ENCODE assay signal across 8 cellular contexts in genomic region chr22:50146440-50147228, GRCh38. TPM values are rescaled to one million over a fixed set of nuclear protein-coding genes. Genes with fewer than 3 reads are reported as not detected.
DNase-seq lines count a peak whose midpoint lies in the region; ATAC-seq and TF ChIP-seq lines count a peak whose summit lies in the region.

No MANE protein-coding gene starts in this region.

- POLR2A ChIA-PET in AG04449 (lab: Yijun Ruan, JAX) = no interaction called here
- POLR2A ChIA-PET in CD4-positive, alpha-beta memory T cell (lab: Charles Lee; ENCODE audit: partially characterized antibody) = no interaction called here

- CTCF ChIA-PET in AG04449 (lab: Yijun Ruan, JAX) = interaction anchor here (0.6 to 7.7 kb wide), 18 partner anchors 10 to 216 kb away, joined by 3 to 62 read pairs (median 5); partner anchors contain the start of gene PANX2
- CTCF ChIA-PET in CD4-positive, alpha-beta memory T cell (lab: Charles Lee; ENCODE audit: partially characterized antibody) = interaction anchor here (1.0 kb wide), 1 partner anchor 65 kb away, joined by 3 read pairs; no protein-coding TSS in a partner anchor

- H3K9me3 Mint-ChIP-seq in CD4-positive, alpha-beta memory T cell = no peaks in the 10 kb centered on the region

- peaks cover 0 to 4% (median under 1%) of the 10 kb centered on the region in 4 donors for H3K4me1 Mint-ChIP-seq in CD4-positive, alpha-beta memory T cell

- no peak overlapping the region for H3K4me3 ChIP-seq in AG04449 (ENCODE audit: low read depth, low read length)
- no peak overlapping the region for H3K4me3 ChIP-seq in retinal pigment epithelial cell (ENCODE audit: low read length)
- H3K4me3 ChIP-seq in CD4-positive, alpha-beta memory T cell (ENCODE audit: low read length in 2 of 2) = no peak overlapping the region

- H3K4me1 ChIP-seq in CD4-positive, alpha-beta memory T cell (ENCODE audit: insufficient read depth, low read length) = no peaks in the 10 kb centered on the region

- H3K27me3 Mint-ChIP-seq in CD4-positive, alpha-beta memory T cell = peaks cover 5 to 6% of the 10 kb centered on the region in 2 donors

- peak; percentile 85 for TF ChIP-seq CTCF in AG04449 (IDR thresholded peaks at IDR 0.05; ENCODE audit: insufficient read depth, low read length, missing control alignments)
- TF ChIP-seq CTCF in VCaP (conservative IDR thresholded peaks at IDR 0.05) = peak; percentile 85
- TF ChIP-seq CTCF in retinal pigment epithelial cell (conservative IDR thresholded peaks at IDR 0.05; ENCODE audit: low read depth, low read length) = peak; percentile 96

- no peak overlapping the region for H3K4me3 Mint-ChIP-seq in CD4-positive, alpha-beta memory T cell

- H3K27me3 ChIP-seq in CD4-positive, alpha-beta memory T cell (ENCODE audit: insufficient read depth, low read length) = no peaks in the 10 kb centered on the region

- DNase-seq in AG04449 (ENCODE audit: low read depth, low spot score) (peak; percentile 14), HuH-7.5 (ENCODE audit: low spot score) (peak; percentile 76), left cardiac atrium (peak; percentile 60), retinal pigment epithelial cell (ENCODE audit: low read depth) (no peak)
- DNase-seq in CD4-positive, alpha-beta memory T cell = no peak

- intact Hi-C loops in left cardiac atrium (cut with DNase I) = loop anchor here in 1 of 2 donors (5.0 kb wide), 2 partner anchors 66 to 219 kb away; no protein-coding TSS in a partner anchor
- intact Hi-C loops in CD4-positive, alpha-beta memory T cell (cut with micrococcal nuclease) = loop anchor here (5.0 kb wide), 1 partner anchor 196 kb away; the partner anchor contains the start of gene PPP6R2

- no peaks in the 10 kb centered on the region for H3K36me3 ChIP-seq in CD4-positive, alpha-beta memory T cell (ENCODE audit: insufficient read depth, low read length)

- no peaks in the 10 kb centered on the region for H3K9me3 ChIP-seq in CD4-positive, alpha-beta memory T cell (ENCODE audit: control insufficient read depth in 1 of 2, low read length in 2 of 2)

- no peak overlapping the region for H3K27ac ChIP-seq in VCaP
- no peak overlapping the region for H3K27ac ChIP-seq in CD4-positive, alpha-beta memory T cell (ENCODE audit: low read depth, low read length)

- H3K36me3 Mint-ChIP-seq in CD4-positive, alpha-beta memory T cell = no peaks in the 10 kb centered on the region

- peak overlapping the region in 1 of 7 donors; percentile 13 for H3K27ac Mint-ChIP-seq in CD4-positive, alpha-beta memory T cell

- ATAC-seq in left cardiac atrium (peak; percentile 75), GM19324 (IDR thresholded peaks at IDR 0.05; ENCODE audit: low FRiP score, unreplicated experiment) (no peak), HG03025 (IDR thresholded peaks at IDR 0.05; ENCODE audit: low FRiP score, unreplicated experiment) (no peak)

RNA-seq across cellular contexts. Expression of gene PANX2, which starts 23.9 kb away (rescaled TPM):
- total RNA-seq in left cardiac atrium = 1 to 10 TPM in 1 of 2 donors, under 1 TPM in 1; 0.89 to 1.1 TPM
- not detected for total RNA-seq in CD4-positive, alpha-beta memory T cell
- not detected for polyA plus RNA-seq in CD4-positive, alpha-beta memory T cell

RNA-seq across cellular contexts. Expression of gene TRABD, which starts 39.1 kb away (rescaled TPM):
- total RNA-seq in left cardiac atrium = 10 to 100 TPM; 19.6 to 26.1 TPM
- 100 to 1,000 TPM; 124 to 126 TPM for total RNA-seq in CD4-positive, alpha-beta memory T cell
- polyA plus RNA-seq in CD4-positive, alpha-beta memory T cell = 10 to 100 TPM; 51.5 to 61.4 TPM

RNA-seq across cellular contexts. Expression of gene SELENOO, which starts 54.2 kb away (rescaled TPM):
- 10 to 100 TPM; 11.7 to 15.0 TPM for total RNA-seq in left cardiac atrium
- 10 to 100 TPM; 33.8 to 34.8 TPM for total RNA-seq in CD4-positive, alpha-beta memory T cell
- 1 to 10 TPM; 2.0 to 6.6 TPM for polyA plus RNA-seq in CD4-positive, alpha-beta memory T cell

RNA-seq across cellular contexts. Expression of gene MOV10L1, which starts 56.8 kb away (rescaled TPM):
- total RNA-seq in left cardiac atrium = 1 to 10 TPM in 1 of 2 donors, under 1 TPM in 1; 0.71 to 1.2 TPM
- total RNA-seq in CD4-positive, alpha-beta memory T cell = not detected
- polyA plus RNA-seq in CD4-positive, alpha-beta memory T cell = not detected

Comparison
In these comparisons a context has a peak if more than half of its experiments do, and no peak if none do; other contexts are left out.
1. DNase-seq: peak in AG04449 (single experiment), HuH-7.5 (single experiment) and left cardiac atrium (single experiment); none in retinal pigment epithelial cell (single experiment) and CD4-positive, alpha-beta memory T cell (0 of 5).
2. ATAC-seq: peak in left cardiac atrium (2 of 2); none in GM19324 (single experiment) and HG03025 (single experiment).
3. RNA of gene TRABD, which starts 39.1 kb away (total RNA-seq): 124 to 126 TPM in CD4-positive, alpha-beta memory T cell; 19.6 to 26.1 TPM in left cardiac atrium; every median in the first group is over 4 times any median in the second.
4. Peak in every context shown above with its lines, with median percentiles within 50 percentile points of each other: CTCF ChIP-seq.